ENCODE assay signal across 1 cellular context in the genomic region with DNA sequence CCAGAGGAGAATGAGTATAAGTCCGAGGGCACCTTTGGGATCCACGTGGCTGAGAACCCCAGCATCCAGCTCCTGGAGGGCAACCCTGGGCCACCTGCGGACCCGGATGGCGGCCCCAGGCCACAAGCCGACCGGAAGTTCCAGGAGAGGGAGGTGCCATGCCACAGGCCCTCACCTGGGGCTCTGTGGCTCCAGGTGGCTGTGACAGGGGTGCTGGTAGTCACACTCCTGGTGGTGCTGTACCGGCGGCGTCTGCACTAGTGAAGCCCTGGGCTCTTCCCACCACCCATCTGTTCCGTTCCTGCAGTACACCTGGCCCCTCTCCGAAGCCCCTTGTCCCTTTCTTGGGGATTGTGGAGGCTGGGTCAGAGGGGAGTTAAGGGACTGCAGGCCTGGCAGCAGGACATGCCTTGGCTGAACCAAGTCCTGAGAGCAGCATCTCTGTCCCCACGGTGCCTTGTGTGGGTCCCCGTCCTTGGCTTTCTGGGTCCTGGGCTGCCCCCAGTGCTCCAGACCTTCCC.
TF ChIP-seq lines count a peak whose summit lies in the region.

No MANE protein-coding gene starts in this region.

TF ChIP-seq in HCT116, 20 proteins besides CTCF, POLR2A, EP300 and RAD21:
- TF ChIP-seq, protein P1, sequence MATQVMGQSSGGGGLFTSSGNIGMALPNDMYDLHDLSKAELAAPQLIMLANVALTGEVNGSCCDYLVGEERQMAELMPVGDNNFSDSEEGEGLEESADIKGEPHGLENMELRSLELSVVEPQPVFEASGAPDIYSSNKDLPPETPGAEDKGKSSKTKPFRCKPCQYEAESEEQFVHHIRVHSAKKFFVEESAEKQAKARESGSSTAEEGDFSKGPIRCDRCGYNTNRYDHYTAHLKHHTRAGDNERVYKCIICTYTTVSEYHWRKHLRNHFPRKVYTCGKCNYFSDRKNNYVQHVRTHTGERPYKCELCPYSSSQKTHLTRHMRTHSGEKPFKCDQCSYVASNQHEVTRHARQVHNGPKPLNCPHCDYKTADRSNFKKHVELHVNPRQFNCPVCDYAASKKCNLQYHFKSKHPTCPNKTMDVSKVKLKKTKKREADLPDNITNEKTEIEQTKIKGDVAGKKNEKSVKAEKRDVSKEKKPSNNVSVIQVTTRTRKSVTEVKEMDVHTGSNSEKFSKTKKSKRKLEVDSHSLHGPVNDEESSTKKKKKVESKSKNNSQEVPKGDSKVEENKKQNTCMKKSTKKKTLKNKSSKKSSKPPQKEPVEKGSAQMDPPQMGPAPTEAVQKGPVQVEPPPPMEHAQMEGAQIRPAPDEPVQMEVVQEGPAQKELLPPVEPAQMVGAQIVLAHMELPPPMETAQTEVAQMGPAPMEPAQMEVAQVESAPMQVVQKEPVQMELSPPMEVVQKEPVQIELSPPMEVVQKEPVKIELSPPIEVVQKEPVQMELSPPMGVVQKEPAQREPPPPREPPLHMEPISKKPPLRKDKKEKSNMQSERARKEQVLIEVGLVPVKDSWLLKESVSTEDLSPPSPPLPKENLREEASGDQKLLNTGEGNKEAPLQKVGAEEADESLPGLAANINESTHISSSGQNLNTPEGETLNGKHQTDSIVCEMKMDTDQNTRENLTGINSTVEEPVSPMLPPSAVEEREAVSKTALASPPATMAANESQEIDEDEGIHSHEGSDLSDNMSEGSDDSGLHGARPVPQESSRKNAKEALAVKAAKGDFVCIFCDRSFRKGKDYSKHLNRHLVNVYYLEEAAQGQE (IDR thresholded peaks at IDR 0.05; ENCODE audit: low read depth) = no peak
- TF ChIP-seq POLR2AphosphoS5 (IDR thresholded peaks at IDR 0.05; ENCODE audit: low read depth, low read length) = 0 out of 2 replicates have a peak, but pooled peaks have one; percentile 6
TF ChIP-seq in HCT116: peak in this region for 1.
